12 cellular contexts compared by ENCODE assay signal in genomic region chr7:134866581-134866980, GRCh38.
DNase-seq lines count a peak whose midpoint lies in the region; ATAC-seq and TF ChIP-seq lines count a peak whose summit lies in the region.
"Had no signal": no experiment of that assay in that cellular context is flagged by ENCODE, and none has a peak within 500 bp of the region (broad histone marks: within the 10 kb centered on the region; RNA-seq: fewer than 3 reads in every experiment).

No MANE protein-coding gene starts in this region.

- H3K4me1 Mint-ChIP-seq in CD8-positive, alpha-beta memory T cell, result peaks cover 13 to 16% (median 15%) of the 10 kb centered on the region in 3 donors

- no peak overlapping the region for H3K9ac ChIP-seq in mucosa of rectum (ENCODE audit: low read depth in 1 of 2, low read length in 2 of 2)

- H3K27ac ChIP-seq in esophagus (ENCODE audit: low read depth in 2 of 2, low read length in 1 of 2), result peak overlapping the region; percentile 57 to 68
- H3K27ac ChIP-seq in mucosa of rectum (ENCODE audit: low read depth in 2 of 2, low read length in 2 of 2), result peak overlapping the region; percentile 30 to 39
- H3K27ac ChIP-seq in thoracic aorta, result peak overlapping the region; percentile 54 to 66
- no peak overlapping the region for H3K27ac ChIP-seq in CD8-positive, alpha-beta memory T cell (ENCODE audit: low read depth, low read length)

- no peak overlapping the region for H3K4me3 Mint-ChIP-seq in CD8-positive, alpha-beta memory T cell
- H3K4me3 Mint-ChIP-seq: stimulated activated effector memory CD8-positive, alpha-beta T cell treated with anti-CD3 and anti-CD28 coated beads, Interleukin-12 subunit alpha, Interleukin-12 subunit beta, amount 100 ng/mL, for 72 hours had no signal

- no peak overlapping the region for H3K27ac Mint-ChIP-seq in CD8-positive, alpha-beta memory T cell
- H3K27ac Mint-ChIP-seq: stimulated activated effector memory CD8-positive, alpha-beta T cell treated with anti-CD3 and anti-CD28 coated beads, Interleukin-12 subunit alpha, Interleukin-12 subunit beta, amount 100 ng/mL, for 72 hours had no signal

- peak; percentile 40 for ATAC-seq in thoracic aorta (ENCODE audit: insufficient number of reproducible peaks, low FRiP score, low read depth)
- ATAC-seq in GM21447 (IDR thresholded peaks at IDR 0.05; ENCODE audit: unreplicated experiment), result no peak
- ATAC-seq: stimulated activated effector memory CD8-positive, alpha-beta T cell treated with anti-CD3 and anti-CD28 coated beads, Interleukin-12 subunit alpha, Interleukin-12 subunit beta, amount 100 ng/mL, for 72 hours had no signal

- H3K36me3 Mint-ChIP-seq in CD8-positive, alpha-beta memory T cell, result no peaks in the 10 kb centered on the region
- H3K36me3 Mint-ChIP-seq: stimulated activated effector memory CD8-positive, alpha-beta T cell treated with anti-CD3 and anti-CD28 coated beads, Interleukin-12 subunit alpha, Interleukin-12 subunit beta, amount 100 ng/mL, for 72 hours had no signal

- H3K27me3 ChIP-seq in esophagus (ENCODE audit: control insufficient read depth in 1 of 2, insufficient read depth in 2 of 2, low read length in 2 of 2), result no peaks in the 10 kb centered on the region
- no peaks in the 10 kb centered on the region for H3K27me3 ChIP-seq in mucosa of rectum (ENCODE audit: control insufficient read depth in 2 of 2, insufficient read depth in 2 of 2, low read length in 2 of 2)
- no peaks in the 10 kb centered on the region for H3K27me3 ChIP-seq in thoracic aorta (replicated peaks; ENCODE audit: insufficient read depth)
- no peaks in the 10 kb centered on the region for H3K27me3 ChIP-seq in CD8-positive, alpha-beta memory T cell (ENCODE audit: insufficient read depth, low read length, poor library complexity, severe bottlenecking)

- no peaks in the 10 kb centered on the region for H3K4me1 ChIP-seq in esophagus (ENCODE audit: control insufficient read depth in 2 of 2, insufficient read depth in 2 of 2, low read length in 1 of 2)
- H3K4me1 ChIP-seq in mucosa of rectum (ENCODE audit: control insufficient read depth in 2 of 2, insufficient read depth in 2 of 2, low read length in 2 of 2), result peaks cover 3 to 4% of the 10 kb centered on the region in 2 donors
- H3K4me1 ChIP-seq in thoracic aorta (ENCODE audit: control insufficient read depth in 1 of 2, low read depth in 2 of 2), result peaks cover 45 to 98% of the 10 kb centered on the region in 2 donors
- peaks cover 10% of the 10 kb centered on the region for H3K4me1 ChIP-seq in CD8-positive, alpha-beta memory T cell (ENCODE audit: insufficient read depth, low read length)

- POLR2A ChIA-PET in CD8-positive, alpha-beta memory T cell (lab: Charles Lee), result no interaction called here

- H3K36me3 ChIP-seq in esophagus (ENCODE audit: control insufficient read depth in 2 of 2, insufficient read depth in 2 of 2, low read length in 1 of 2) (no peaks in the 10 kb centered on the region), mucosa of rectum (ENCODE audit: control insufficient read depth in 2 of 2, insufficient read depth in 2 of 2, low read length in 2 of 2) (no peaks in the 10 kb centered on the region), thoracic aorta (peaks cover 18% of the 10 kb centered on the region)
- no peaks in the 10 kb centered on the region for H3K36me3 ChIP-seq in CD8-positive, alpha-beta memory T cell (ENCODE audit: insufficient read depth, low read length)

- no peak overlapping the region for H3K4me3 ChIP-seq in esophagus (ENCODE audit: low read depth in 1 of 2, low read length in 2 of 2)
- no peak overlapping the region for H3K4me3 ChIP-seq in mucosa of rectum (ENCODE audit: low read length in 2 of 2)
- peak overlapping the region; percentile 13 for H3K4me3 ChIP-seq in thoracic aorta
- no peak overlapping the region for H3K4me3 ChIP-seq in CD8-positive, alpha-beta memory T cell (ENCODE audit: low read length)

- TF ChIP-seq CTCF in thoracic aorta (IDR thresholded peaks at IDR 0.05), result no peak

- CTCF ChIA-PET in CD8-positive, alpha-beta memory T cell (lab: Charles Lee), result no interaction called here

- WGBS in esophagus, 2 donors, result 42 to 58% methylated on average over 7 of the region's 7 CpGs

- H3K27me3 Mint-ChIP-seq in CD8-positive, alpha-beta memory T cell, result peaks cover 1 to 3% of the 10 kb centered on the region in 2 donors

- DNase-seq in thoracic aorta (ENCODE audit: low spot score) (no peak), SKM-1 treated with dmso at 0.1 percent for 144 hours (lab: John Stamatoyannopoulos, UW; ENCODE audit: unreplicated experiment) (no peak)
- no peak for DNase-seq in stimulated activated CD4-positive, alpha-beta T cell treated with anti-CD3 and anti-CD28 coated beads, Interleukin-12 subunit alpha, Interleukin-12 subunit beta, amount 100 ng/mL, for 4 hours
- DNase-seq in CD8-positive, alpha-beta memory T cell, result no peak
- DNase-seq: amygdala, foreskin melanocyte, NCI-H446 treated with DMSO at 0.1 percent for 48 hours had no signal

- H3K9me3 ChIP-seq in esophagus (ENCODE audit: control insufficient read depth in 2 of 2, insufficient read depth in 1 of 2, low read depth in 1 of 2, low read length in 1 of 2), result no peaks in the 10 kb centered on the region
- no peaks in the 10 kb centered on the region for H3K9me3 ChIP-seq in mucosa of rectum (ENCODE audit: control insufficient read depth in 2 of 2, low read length in 2 of 2)
- no peaks in the 10 kb centered on the region for H3K9me3 ChIP-seq in thoracic aorta
- H3K9me3 ChIP-seq in CD8-positive, alpha-beta memory T cell (ENCODE audit: low read length), result no peaks in the 10 kb centered on the region

- H3K9me3 Mint-ChIP-seq in CD8-positive, alpha-beta memory T cell, result no peaks in the 10 kb centered on the region
- H3K9me3 Mint-ChIP-seq: stimulated activated effector memory CD8-positive, alpha-beta T cell treated with anti-CD3 and anti-CD28 coated beads, Interleukin-12 subunit alpha, Interleukin-12 subunit beta, amount 100 ng/mL, for 72 hours had no signal

TF ChIP-seq in PFSK-1, 5 proteins besides CTCF, POLR2A, EP300 and RAD21:
- TF ChIP-seq SIN3A (IDR thresholded peaks at IDR 0.05; ENCODE audit: borderline replicate concordance, insufficient read depth, low read length) (no peak), FOXP2 (optimal IDR thresholded peaks at IDR 0.05; ENCODE audit: borderline replicate concordance, extremely low read depth, extremely low read length, insufficient read depth) (peak; percentile 14)
